13 cellular contexts compared by ENCODE assay signal in the genomic region with DNA sequence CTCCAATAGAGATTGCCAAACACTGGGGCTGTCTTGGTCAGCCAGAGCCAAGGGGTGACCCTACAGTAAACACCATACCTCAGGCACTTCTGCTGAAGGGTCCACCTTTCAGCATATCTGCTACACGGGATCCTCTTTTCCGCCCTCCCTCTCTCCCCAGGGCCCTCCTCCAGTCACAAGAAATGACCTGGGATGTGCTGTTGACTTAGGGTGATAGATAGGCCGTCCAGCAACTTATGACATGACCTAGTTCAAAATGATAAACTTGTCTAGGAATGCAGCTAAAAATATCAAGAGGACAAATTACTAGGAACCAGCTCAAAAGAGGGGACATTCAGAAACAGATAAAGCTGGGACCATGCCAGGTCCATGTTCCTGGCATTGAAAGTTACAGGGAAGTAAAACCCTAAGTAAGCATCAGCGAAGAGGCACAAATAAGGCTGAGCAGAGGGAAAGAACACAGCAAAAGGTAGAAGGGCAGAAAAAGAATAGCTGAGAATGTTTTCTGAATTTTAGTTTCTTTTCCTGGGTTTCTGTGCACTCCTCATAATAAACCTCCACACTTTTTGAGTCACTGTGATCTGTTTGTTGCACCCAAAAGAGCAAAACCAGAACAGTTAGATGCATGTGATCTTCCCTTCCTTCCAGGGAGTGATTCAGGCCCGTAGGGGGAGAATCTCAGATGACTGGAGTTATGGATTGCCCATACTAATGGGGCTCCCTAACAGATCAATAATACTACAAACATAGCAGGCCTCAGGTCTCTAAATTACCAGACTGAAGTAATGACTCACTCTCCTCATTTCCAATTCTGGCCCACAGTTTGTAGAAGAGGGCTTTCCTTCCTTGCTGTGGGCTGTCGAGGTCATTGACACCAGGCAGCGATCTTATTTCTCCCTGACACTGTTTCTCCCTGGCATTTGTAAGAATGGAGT. TPM values are rescaled to one million over a fixed set of nuclear protein-coding genes. Genes with fewer than 3 reads are reported as not detected.
A peak's percentile ranks its signal among the peaks of the same experiment; 100 is the strongest.
DNase-seq lines count a peak whose midpoint lies in the region; ATAC-seq, FAIRE-seq and TF ChIP-seq lines count a peak whose summit lies in the region.
"Had no signal": no experiment of that assay in that cellular context is flagged by ENCODE, and none has a peak within 500 bp of the region (broad histone marks: within the 10 kb centered on the region; RNA-seq: fewer than 3 reads in every experiment).

No MANE protein-coding gene starts in this region.

- H3K9me3 ChIP-seq in upper lobe of left lung (no peaks in the 10 kb centered on the region), A673 (ENCODE audit: low read depth, low read length, poor library complexity, severe bottlenecking) (no peaks in the 10 kb centered on the region)
- H3K9me3 ChIP-seq: colonic mucosa had no signal

- CTCF ChIA-PET in A673 (lab: Charles Lee): no interaction called here

- H3K27me3 Mint-ChIP-seq in glutamatergic neuron (ENCODE audit: unreplicated experiment): no peaks in the 10 kb centered on the region
- H3K27me3 Mint-ChIP-seq in nephron progenitor cell (ENCODE audit: low read depth, poor library complexity): no peaks in the 10 kb centered on the region

- H3K4me1 ChIP-seq in upper lobe of left lung (peaks cover 0 to 4% (median 0%) of the 10 kb centered on the region in 4 donors), A673 (ENCODE audit: insufficient read depth, low read length, poor library complexity, severe bottlenecking) (no peaks in the 10 kb centered on the region)
- H3K4me1 ChIP-seq: colonic mucosa had no signal

- no TSS peak for BruUV-seq in A673 (replicated peaks; lab: Mats Ljungman, UMichigan)

- no peak for TF ChIP-seq CTCF in glutamatergic neuron (IDR thresholded peaks at IDR 0.05; ENCODE audit: partially characterized antibody, unreplicated experiment)
- TF ChIP-seq CTCF in nephron progenitor cell (IDR thresholded peaks at IDR 0.05): no peak
- no peak for TF ChIP-seq CTCF in upper lobe of left lung (IDR thresholded peaks at IDR 0.05)
- TF ChIP-seq CTCF in A673 (conservative IDR thresholded peaks at IDR 0.05; ENCODE audit: low read depth, low read length): no peak

- H3K27ac ChIP-seq in upper lobe of left lung (peak overlapping the region in 2 of 4 donors; percentile 40 to 56), A673 (ENCODE audit: low read depth, low read length, poor library complexity, severe bottlenecking) (no peak overlapping the region)
- H3K27ac ChIP-seq: colonic mucosa had no signal

- FAIRE-seq in GM12892 (lab: Jason Lieb, UNC): no peak

- DNase-seq in amniotic epithelial cell (ENCODE audit: low read depth) (peak; percentile 32), glutamatergic neuron (no peak), nephron progenitor cell (no peak), upper lobe of left lung (no peak), NCI-H82 treated with DMSO at 0.1 percent for 48 hours (lab: John Stamatoyannopoulos, UW; ENCODE audit: unreplicated experiment) (no peak), A673 (ENCODE audit: low spot score) (no peak), GM12892 (ENCODE audit: insufficient read length) (no peak)
- DNase-seq: activated CD8-positive, alpha-beta memory T cell treated with anti-CD3 and anti-CD28 coated beads for 24 hours; activated naive CD4-positive, alpha-beta T cell; CD4-positive, alpha-beta memory T cell; colonic mucosa; T1000 had no signal

- H3K27ac Mint-ChIP-seq in glutamatergic neuron (ENCODE audit: unreplicated experiment) (peak overlapping the region; percentile 4), nephron progenitor cell (peak overlapping the region; percentile 79)
- H3K27ac Mint-ChIP-seq: CD4-positive, alpha-beta memory T cell had no signal

- peak in 1 of 4 donors; percentile 46 for TF ChIP-seq EP300 in upper lobe of left lung (IDR thresholded peaks at IDR 0.05)

- H3K4me3 Mint-ChIP-seq in glutamatergic neuron (ENCODE audit: unreplicated experiment) (no peak overlapping the region), nephron progenitor cell (no peak overlapping the region)
- H3K4me3 Mint-ChIP-seq: CD4-positive, alpha-beta memory T cell had no signal

- WGBS in upper lobe of left lung, 2 donors: 72 to 78% methylated on average over 7 of the region's 7 CpGs

- peaks cover 3% of the 10 kb centered on the region for H3K4me1 Mint-ChIP-seq in glutamatergic neuron (ENCODE audit: low read depth, unreplicated experiment)
- H3K4me1 Mint-ChIP-seq in nephron progenitor cell: peaks cover 64% of the 10 kb centered on the region
- H3K4me1 Mint-ChIP-seq: CD4-positive, alpha-beta memory T cell had no signal

- POLR2A ChIA-PET in A673 (lab: Charles Lee; ENCODE audit: low non-redundant PET): no interaction called here

- TF ChIP-seq POLR2A in upper lobe of left lung (IDR thresholded peaks at IDR 0.05) (no peak), GM12892 (IDR thresholded peaks at IDR 0.05; ENCODE audit: low read depth, low read length) (no peak)

- H3K27me3 ChIP-seq in upper lobe of left lung (no peaks in the 10 kb centered on the region), A673 (replicated peaks; ENCODE audit: insufficient read depth, low read depth, low read length, poor library complexity) (no peaks in the 10 kb centered on the region)
- H3K27me3 ChIP-seq: colonic mucosa had no signal

- H3K36me3 ChIP-seq in upper lobe of left lung (no peaks in the 10 kb centered on the region), A673 (ENCODE audit: insufficient read depth, low read length, poor library complexity, severe bottlenecking) (no peaks in the 10 kb centered on the region)
- H3K36me3 ChIP-seq: colonic mucosa had no signal

- ATAC-seq in upper lobe of left lung (ENCODE audit: low FRiP score in 2 of 2) (peak; percentile 34 to 58), HG03135 (IDR thresholded peaks at IDR 0.05; ENCODE audit: unreplicated experiment) (no peak)

- H3K36me3 Mint-ChIP-seq in glutamatergic neuron (ENCODE audit: unreplicated experiment): no peaks in the 10 kb centered on the region
- H3K36me3 Mint-ChIP-seq in nephron progenitor cell (ENCODE audit: low read depth): no peaks in the 10 kb centered on the region
- H3K36me3 Mint-ChIP-seq: CD4-positive, alpha-beta memory T cell had no signal

- no peak overlapping the region for H3K4me3 ChIP-seq in upper lobe of left lung
- no peak overlapping the region for H3K4me3 ChIP-seq in A673 (ENCODE audit: low read depth, low read length, poor library complexity, severe bottlenecking)
- H3K4me3 ChIP-seq: colonic mucosa had no signal

- intact Hi-C loops in A673 (cut with micrococcal nuclease; ENCODE audit: unreplicated experiment): no loop called here

- H3K9me3 Mint-ChIP-seq in glutamatergic neuron (ENCODE audit: unreplicated experiment): no peaks in the 10 kb centered on the region
- no peaks in the 10 kb centered on the region for H3K9me3 Mint-ChIP-seq in nephron progenitor cell
- H3K9me3 Mint-ChIP-seq: CD4-positive, alpha-beta memory T cell had no signal

RNA-seq across cellular contexts. Expression of a gene that starts 48.9 kb away (rescaled TPM):
- total RNA-seq in glutamatergic neuron (ENCODE audit: unreplicated experiment) (0.93 TPM), upper lobe of left lung (100 to 1,000 TPM in 2 of 6 donors, 10 to 100 TPM in 4; 52.4 to 210 (median 80.9) TPM), A673 (2021) (5.6 and 6.5 TPM in 2 replicates)
- polyA plus RNA-seq in GM12892 (2012; ENCODE audit: missing spikeins): not detected
- polyA plus RNA-seq: CD4-positive, alpha-beta memory T cell had no signal
